Comparison of ENCODE assay signal across 1 cellular context in the genomic region with DNA sequence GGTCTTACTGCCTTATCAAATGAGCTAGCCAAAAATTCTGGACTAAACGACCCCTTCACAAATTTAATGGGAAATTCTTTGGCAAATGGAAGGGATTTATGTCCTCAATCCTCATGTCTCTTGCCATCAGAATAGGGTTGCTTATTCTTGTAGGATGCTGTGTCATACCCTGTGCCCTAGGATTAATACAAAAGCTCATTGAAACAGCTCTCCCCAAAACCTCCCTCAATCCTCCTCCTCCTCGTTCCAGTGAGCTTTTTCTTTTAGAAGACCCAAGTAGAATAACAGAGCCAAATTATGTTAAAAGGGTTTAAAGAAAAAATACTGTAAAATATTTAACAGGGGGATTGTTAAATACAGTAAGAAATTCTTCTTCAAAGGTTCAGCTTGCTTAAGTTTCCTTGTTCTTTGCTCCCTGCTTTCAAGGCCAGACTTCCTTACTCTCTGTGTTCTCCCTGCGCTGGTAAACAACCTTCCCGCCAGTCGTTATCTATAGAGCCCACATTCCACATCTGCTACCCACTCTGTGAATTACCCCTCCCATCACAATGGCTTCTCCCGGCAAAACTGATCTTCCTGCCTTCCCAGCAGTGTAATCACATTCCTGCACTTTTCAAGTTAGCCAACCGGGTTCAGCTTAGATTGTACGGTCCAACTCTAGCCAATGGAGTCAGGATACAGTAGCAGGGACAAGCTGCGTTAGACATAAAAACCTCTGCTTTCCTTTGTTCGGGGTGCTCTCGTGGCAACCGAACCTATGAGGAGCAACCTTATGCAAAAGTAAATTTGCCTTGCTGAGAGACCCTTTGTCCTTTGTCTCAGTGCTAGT.
TF ChIP-seq lines count a peak whose summit lies in the region.

No MANE protein-coding gene starts in this region.

TF ChIP-seq in HepG2, 621 proteins besides CTCF, POLR2A, EP300 and RAD21 (continued from another document):
- TF ChIP-seq, protein P1, sequence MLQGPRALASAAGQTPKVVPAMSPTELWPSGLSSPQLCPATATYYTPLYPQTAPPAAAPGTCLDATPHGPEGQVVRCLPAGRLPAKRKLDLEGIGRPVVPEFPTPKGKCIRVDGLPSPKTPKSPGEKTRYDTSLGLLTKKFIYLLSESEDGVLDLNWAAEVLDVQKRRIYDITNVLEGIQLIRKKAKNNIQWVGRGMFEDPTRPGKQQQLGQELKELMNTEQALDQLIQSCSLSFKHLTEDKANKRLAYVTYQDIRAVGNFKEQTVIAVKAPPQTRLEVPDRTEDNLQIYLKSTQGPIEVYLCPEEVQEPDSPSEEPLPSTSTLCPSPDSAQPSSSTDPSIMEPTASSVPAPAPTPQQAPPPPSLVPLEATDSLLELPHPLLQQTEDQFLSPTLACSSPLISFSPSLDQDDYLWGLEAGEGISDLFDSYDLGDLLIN (CRISPR knock-in tag; IDR thresholded peaks at IDR 0.05; ENCODE audit: borderline replicate concordance) = peak; percentile 71; the same call in 1 of the 2 replicates
- 0 out of 2 replicates have a peak, but pooled peaks have one; percentile 18 for TF ChIP-seq CCDC6 (CRISPR knock-in tag; IDR thresholded peaks at IDR 0.05)
- peak; percentile 82 for TF ChIP-seq ZNF331 (CRISPR knock-in tag; IDR thresholded peaks at IDR 0.05)
- TF ChIP-seq TBX3 (IDR thresholded peaks at IDR 0.05; ENCODE audit: borderline replicate concordance) = no peak
- no peak for TF ChIP-seq ZBTB38 (CRISPR knock-in tag; IDR thresholded peaks at IDR 0.05)
- peak; percentile 91 for TF ChIP-seq GATAD2A (CRISPR knock-in tag; IDR thresholded peaks at IDR 0.05)
- peak; percentile 56 for TF ChIP-seq RBFOX2 (IDR thresholded peaks at IDR 0.05; ENCODE audit: low read depth, low read length)
- TF ChIP-seq, protein P2, sequence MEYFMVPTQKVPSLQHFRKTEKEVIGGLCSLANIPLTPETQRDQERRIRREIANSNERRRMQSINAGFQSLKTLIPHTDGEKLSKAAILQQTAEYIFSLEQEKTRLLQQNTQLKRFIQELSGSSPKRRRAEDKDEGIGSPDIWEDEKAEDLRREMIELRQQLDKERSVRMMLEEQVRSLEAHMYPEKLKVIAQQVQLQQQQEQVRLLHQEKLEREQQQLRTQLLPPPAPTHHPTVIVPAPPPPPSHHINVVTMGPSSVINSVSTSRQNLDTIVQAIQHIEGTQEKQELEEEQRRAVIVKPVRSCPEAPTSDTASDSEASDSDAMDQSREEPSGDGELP (IDR thresholded peaks at IDR 0.05; ENCODE audit: borderline replicate concordance, low read depth) = peak; percentile 18; the same call in 1 of the 2 replicates
- TF ChIP-seq, protein P3, sequence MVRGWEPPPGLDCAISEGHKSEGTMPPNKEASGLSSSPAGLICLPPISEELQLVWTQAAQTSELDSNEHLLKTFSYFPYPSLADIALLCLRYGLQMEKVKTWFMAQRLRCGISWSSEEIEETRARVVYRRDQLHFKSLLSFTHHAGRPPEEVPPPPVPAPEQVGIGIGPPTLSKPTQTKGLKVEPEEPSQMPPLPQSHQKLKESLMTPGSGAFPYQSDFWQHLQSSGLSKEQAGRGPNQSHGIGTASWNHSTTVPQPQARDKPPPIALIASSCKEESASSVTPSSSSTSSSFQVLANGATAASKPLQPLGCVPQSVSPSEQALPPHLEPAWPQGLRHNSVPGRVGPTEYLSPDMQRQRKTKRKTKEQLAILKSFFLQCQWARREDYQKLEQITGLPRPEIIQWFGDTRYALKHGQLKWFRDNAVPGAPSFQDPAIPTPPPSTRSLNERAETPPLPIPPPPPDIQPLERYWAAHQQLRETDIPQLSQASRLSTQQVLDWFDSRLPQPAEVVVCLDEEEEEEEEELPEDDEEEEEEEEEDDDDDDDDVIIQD (CRISPR knock-in tag; IDR thresholded peaks at IDR 0.05; ENCODE audit: low read depth) = peak; percentile 92
- TF ChIP-seq HMG20B (CRISPR knock-in tag; conservative IDR thresholded peaks at IDR 0.05) = peak; percentile 46; the same call in 1 of the 2 replicates
- TF ChIP-seq KLF11 (CRISPR knock-in tag; IDR thresholded peaks at IDR 0.05) = 0 out of 2 replicates have a peak, but pooled peaks have one; percentile 39
- TF ChIP-seq KDM1A (CRISPR knock-in tag; IDR thresholded peaks at IDR 0.05) = peak; percentile 77; the same call in 1 of the 2 replicates
- 0 out of 2 replicates have a peak, but pooled peaks have one; percentile 46 for TF ChIP-seq SALL2 (CRISPR knock-in tag; IDR thresholded peaks at IDR 0.05)
- peak; percentile 52; the same call in 1 of the 2 replicates for TF ChIP-seq ZFP90 (CRISPR knock-in tag; IDR thresholded peaks at IDR 0.05; ENCODE audit: borderline replicate concordance)
- peak; percentile 99 for TF ChIP-seq TEAD3 (CRISPR knock-in tag; optimal IDR thresholded peaks at IDR 0.05; ENCODE audit: borderline replicate concordance)
- peak; percentile 80 for TF ChIP-seq YEATS4 (CRISPR knock-in tag; IDR thresholded peaks at IDR 0.05; ENCODE audit: borderline replicate concordance)
- TF ChIP-seq, protein P4, sequence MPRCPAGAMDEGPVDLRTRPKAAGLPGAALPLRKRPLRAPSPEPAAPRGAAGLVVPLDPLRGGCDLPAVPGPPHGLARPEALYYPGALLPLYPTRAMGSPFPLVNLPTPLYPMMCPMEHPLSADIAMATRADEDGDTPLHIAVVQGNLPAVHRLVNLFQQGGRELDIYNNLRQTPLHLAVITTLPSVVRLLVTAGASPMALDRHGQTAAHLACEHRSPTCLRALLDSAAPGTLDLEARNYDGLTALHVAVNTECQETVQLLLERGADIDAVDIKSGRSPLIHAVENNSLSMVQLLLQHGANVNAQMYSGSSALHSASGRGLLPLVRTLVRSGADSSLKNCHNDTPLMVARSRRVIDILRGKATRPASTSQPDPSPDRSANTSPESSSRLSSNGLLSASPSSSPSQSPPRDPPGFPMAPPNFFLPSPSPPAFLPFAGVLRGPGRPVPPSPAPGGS (CRISPR knock-in tag; IDR thresholded peaks at IDR 0.05) = 0 out of 2 replicates have a peak, but pooled peaks have one; percentile 7
- TF ChIP-seq ZSCAN29 (CRISPR knock-in tag; conservative IDR thresholded peaks at IDR 0.05) = no peak
- TF ChIP-seq ZNF205 (CRISPR knock-in tag; IDR thresholded peaks at IDR 0.05) = peak; percentile 68; the same call in 1 of the 2 replicates
- TF ChIP-seq ETV5 (CRISPR knock-in tag; IDR thresholded peaks at IDR 0.05; ENCODE audit: borderline replicate concordance) = peak; percentile 68
- TF ChIP-seq, protein P5, sequence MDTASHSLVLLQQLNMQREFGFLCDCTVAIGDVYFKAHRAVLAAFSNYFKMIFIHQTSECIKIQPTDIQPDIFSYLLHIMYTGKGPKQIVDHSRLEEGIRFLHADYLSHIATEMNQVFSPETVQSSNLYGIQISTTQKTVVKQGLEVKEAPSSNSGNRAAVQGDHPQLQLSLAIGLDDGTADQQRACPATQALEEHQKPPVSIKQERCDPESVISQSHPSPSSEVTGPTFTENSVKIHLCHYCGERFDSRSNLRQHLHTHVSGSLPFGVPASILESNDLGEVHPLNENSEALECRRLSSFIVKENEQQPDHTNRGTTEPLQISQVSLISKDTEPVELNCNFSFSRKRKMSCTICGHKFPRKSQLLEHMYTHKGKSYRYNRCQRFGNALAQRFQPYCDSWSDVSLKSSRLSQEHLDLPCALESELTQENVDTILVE (CRISPR knock-in tag; IDR thresholded peaks at IDR 0.05) = 0 out of 2 replicates have a peak, but pooled peaks have one; percentile 50
- TF ChIP-seq MIER2 (CRISPR knock-in tag; IDR thresholded peaks at IDR 0.05) = 0 out of 2 replicates have a peak, but pooled peaks have one; percentile 11
- 0 out of 2 replicates have a peak, but pooled peaks have one; percentile 70 for TF ChIP-seq SSRP1 (CRISPR knock-in tag; IDR thresholded peaks at IDR 0.05)
- TF ChIP-seq SIX4 (CRISPR knock-in tag; IDR thresholded peaks at IDR 0.05) = 0 out of 2 replicates have a peak, but pooled peaks have one; percentile 56
- TF ChIP-seq, protein P6, sequence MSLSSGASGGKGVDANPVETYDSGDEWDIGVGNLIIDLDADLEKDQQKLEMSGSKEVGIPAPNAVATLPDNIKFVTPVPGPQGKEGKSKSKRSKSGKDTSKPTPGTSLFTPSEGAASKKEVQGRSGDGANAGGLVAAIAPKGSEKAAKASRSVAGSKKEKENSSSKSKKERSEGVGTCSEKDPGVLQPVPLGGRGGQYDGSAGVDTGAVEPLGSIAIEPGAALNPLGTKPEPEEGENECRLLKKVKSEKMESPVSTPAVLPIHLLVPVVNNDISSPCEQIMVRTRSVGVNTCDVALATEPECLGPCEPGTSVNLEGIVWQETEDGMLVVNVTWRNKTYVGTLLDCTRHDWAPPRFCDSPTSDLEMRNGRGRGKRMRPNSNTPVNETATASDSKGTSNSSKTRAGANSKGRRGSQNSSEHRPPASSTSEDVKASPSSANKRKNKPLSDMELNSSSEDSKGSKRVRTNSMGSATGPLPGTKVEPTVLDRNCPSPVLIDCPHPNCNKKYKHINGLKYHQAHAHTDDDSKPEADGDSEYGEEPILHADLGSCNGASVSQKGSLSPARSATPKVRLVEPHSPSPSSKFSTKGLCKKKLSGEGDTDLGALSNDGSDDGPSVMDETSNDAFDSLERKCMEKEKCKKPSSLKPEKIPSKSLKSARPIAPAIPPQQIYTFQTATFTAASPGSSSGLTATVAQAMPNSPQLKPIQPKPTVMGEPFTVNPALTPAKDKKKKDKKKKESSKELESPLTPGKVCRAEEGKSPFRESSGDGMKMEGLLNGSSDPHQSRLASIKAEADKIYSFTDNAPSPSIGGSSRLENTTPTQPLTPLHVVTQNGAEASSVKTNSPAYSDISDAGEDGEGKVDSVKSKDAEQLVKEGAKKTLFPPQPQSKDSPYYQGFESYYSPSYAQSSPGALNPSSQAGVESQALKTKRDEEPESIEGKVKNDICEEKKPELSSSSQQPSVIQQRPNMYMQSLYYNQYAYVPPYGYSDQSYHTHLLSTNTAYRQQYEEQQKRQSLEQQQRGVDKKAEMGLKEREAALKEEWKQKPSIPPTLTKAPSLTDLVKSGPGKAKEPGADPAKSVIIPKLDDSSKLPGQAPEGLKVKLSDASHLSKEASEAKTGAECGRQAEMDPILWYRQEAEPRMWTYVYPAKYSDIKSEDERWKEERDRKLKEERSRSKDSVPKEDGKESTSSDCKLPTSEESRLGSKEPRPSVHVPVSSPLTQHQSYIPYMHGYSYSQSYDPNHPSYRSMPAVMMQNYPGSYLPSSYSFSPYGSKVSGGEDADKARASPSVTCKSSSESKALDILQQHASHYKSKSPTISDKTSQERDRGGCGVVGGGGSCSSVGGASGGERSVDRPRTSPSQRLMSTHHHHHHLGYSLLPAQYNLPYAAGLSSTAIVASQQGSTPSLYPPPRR (CRISPR knock-in tag; IDR thresholded peaks at IDR 0.05; ENCODE audit: borderline replicate concordance) = no peak
